In genomic region chr12:54004841-54005530, GRCh38 we compare ENCODE assay signal across 14 cellular contexts. TPM values are rescaled to one million over a fixed set of nuclear protein-coding genes. Genes with fewer than 3 reads are reported as not detected.
DNase-seq lines count a peak whose midpoint lies in the region; ATAC-seq, FAIRE-seq and TF ChIP-seq lines count a peak whose summit lies in the region.
"Had no signal": no experiment of that assay in that cellular context is flagged by ENCODE, and none has a peak within 500 bp of the region (broad histone marks: within the 10 kb centered on the region; RNA-seq: fewer than 3 reads in every experiment).

No MANE protein-coding gene starts in this region.

- no peaks in the 10 kb centered on the region for H3K9me1 ChIP-seq in K562 (ENCODE audit: control insufficient read depth, insufficient read depth, low read length)

- H3K79me2 ChIP-seq in K562 (ENCODE audit: control insufficient read depth, insufficient read depth, low read length): peaks cover 13% of the 10 kb centered on the region

- H3K36me3 ChIP-seq in K562 (ENCODE audit: control insufficient read depth, insufficient read depth, low read length): no peaks in the 10 kb centered on the region
- no peaks in the 10 kb centered on the region for H3K36me3 ChIP-seq in naive thymus-derived CD4-positive, alpha-beta T cell (ENCODE audit: control insufficient read depth in 2 of 3, insufficient read depth in 3 of 3, low read length in 3 of 3)
- H3K36me3 ChIP-seq in esophagus squamous epithelium: no peaks in the 10 kb centered on the region
- no peaks in the 10 kb centered on the region for H3K36me3 ChIP-seq in gastroesophageal sphincter

- peaks cover 100% of the 10 kb centered on the region for H3K27me3 Mint-ChIP-seq in stimulated activated naive CD8-positive, alpha-beta T cell treated with anti-CD3 and anti-CD28 coated beads, Interleukin-15, amount 100 ng/mL, for 72 hours
- peaks cover 86 to 97% (median 90%) of the 10 kb centered on the region in 5 donors for H3K27me3 Mint-ChIP-seq in naive thymus-derived CD4-positive, alpha-beta T cell

- intact Hi-C loops in K562 (cut with micrococcal nuclease) (loop anchor here (2.0 kb wide), 1 partner anchor 20 kb away; the partner anchor contains the start of gene HOXC10), esophagus squamous epithelium (cut with DNase I) (loop anchor here (5.0 kb wide), 1 partner anchor 197 kb away; no protein-coding TSS in a partner anchor)
- intact Hi-C loops in naive thymus-derived CD4-positive, alpha-beta T cell (cut with micrococcal nuclease): loop anchor here (5.0 to 10.0 kb wide), 2 partner anchors 132 to 370 kb away; no protein-coding TSS in a partner anchor

- H3K27ac Mint-ChIP-seq in stimulated activated naive CD8-positive, alpha-beta T cell treated with anti-CD3 and anti-CD28 coated beads, Interleukin-15, amount 100 ng/mL, for 72 hours: no peak overlapping the region
- H3K27ac Mint-ChIP-seq in naive thymus-derived CD4-positive, alpha-beta T cell: peak overlapping the region in 2 of 9 donors; percentile 6 to 42

- FAIRE-seq in K562 (lab: Jason Lieb, UNC): no peak

- no peaks in the 10 kb centered on the region for H3K9me3 Mint-ChIP-seq in stimulated activated naive CD8-positive, alpha-beta T cell treated with anti-CD3 and anti-CD28 coated beads, Interleukin-15, amount 100 ng/mL, for 72 hours
- H3K9me3 Mint-ChIP-seq in naive thymus-derived CD4-positive, alpha-beta T cell: peaks cover 0 to 2% (median 0%) of the 10 kb centered on the region in 11 donors

- 80% methylated on average over 24 of the region's 31 CpGs for WGBS in K562 (ENCODE audit: insufficient coverage, low coverage, missing lambda C conversion rate)
- WGBS in esophagus squamous epithelium, 2 donors: 32 to 34% methylated on average over 15 to 21 of the region's 31 CpGs
- 29 to 33% methylated on average over 6 to 14 of the region's 31 CpGs for WGBS in gastroesophageal sphincter (ENCODE audit: low coverage in 1 of 2), 2 donors

- no TSS peak for BruUV-seq in K562 (replicated peaks; lab: Mats Ljungman, UMichigan)

- POLR2A ChIA-PET in K562 (lab: Yijun Ruan, JAX): interaction anchor here (0.8 to 1.9 kb wide), 4 partner anchors 18 to 422 kb away, joined by 3 to 8 read pairs (median 4); no protein-coding TSS in a partner anchor
- POLR2A ChIA-PET in naive thymus-derived CD4-positive, alpha-beta T cell (lab: Charles Lee): interaction anchor here (0.7 kb wide), 1 partner anchor 211 kb away, joined by 3 read pairs; no protein-coding TSS in a partner anchor

- CTCF ChIA-PET in K562 (lab: Yijun Ruan, JAX; ENCODE audit: low intra/inter-chr PET ratio): interaction anchor here (0.6 to 3.0 kb wide), 14 partner anchors 13 to 212 kb away, joined by 3 to 42 read pairs (median 8); partner anchors contain the start of genes HOXC10 and HOXC5
- CTCF ChIA-PET in naive thymus-derived CD4-positive, alpha-beta T cell (lab: Charles Lee): interaction anchor here (1.7 to 7.0 kb wide), 5 partner anchors 186 to 209 kb away, joined by 6 to 71 read pairs (median 37); partner anchors contain the start of gene SMUG1

- no peak for TF ChIP-seq POLR2A in K562 (conservative IDR thresholded peaks at IDR 0.05)
- no peak for TF ChIP-seq POLR2A in esophagus squamous epithelium (IDR thresholded peaks at IDR 0.05)
- TF ChIP-seq POLR2A in gastroesophageal sphincter (IDR thresholded peaks at IDR 0.05): no peak

- H3K27me3 ChIP-seq in K562 (ENCODE audit: control insufficient read depth in 2 of 2, insufficient read depth in 2 of 2, low read length in 2 of 2) (no peaks in the 10 kb centered on the region), esophagus squamous epithelium (peaks cover 9 to 100% (median 65%) of the 10 kb centered on the region in 4 donors), gastroesophageal sphincter (peaks cover 99% of the 10 kb centered on the region), foreskin keratinocyte (no peaks in the 10 kb centered on the region)
- H3K27me3 ChIP-seq in naive thymus-derived CD4-positive, alpha-beta T cell (ENCODE audit: control insufficient read depth in 2 of 2, insufficient read depth in 2 of 2, low read length in 2 of 2): peaks cover 19 to 76% of the 10 kb centered on the region in 2 donors

- H3K4me3 Mint-ChIP-seq in stimulated activated naive CD8-positive, alpha-beta T cell treated with anti-CD3 and anti-CD28 coated beads, Interleukin-15, amount 100 ng/mL, for 72 hours: peak overlapping the region; percentile 2 to 6
- H3K4me3 Mint-ChIP-seq in naive thymus-derived CD4-positive, alpha-beta T cell: peak overlapping the region in 6 of 10 donors; percentile 15 to 91 (median 81)

- H4K20me1 ChIP-seq in K562 (replicated peaks; ENCODE audit: control insufficient read depth, insufficient read depth, low read length): no peaks in the 10 kb centered on the region; the same call in 1 of the 2 replicates

- peaks cover 42% of the 10 kb centered on the region for H3K4me1 Mint-ChIP-seq in stimulated activated naive CD8-positive, alpha-beta T cell treated with anti-CD3 and anti-CD28 coated beads, Interleukin-15, amount 100 ng/mL, for 72 hours
- peaks cover 6 to 48% (median 23%) of the 10 kb centered on the region in 7 donors for H3K4me1 Mint-ChIP-seq in naive thymus-derived CD4-positive, alpha-beta T cell

- no peaks in the 10 kb centered on the region for H3K36me3 Mint-ChIP-seq in naive thymus-derived CD4-positive, alpha-beta T cell

- H3K4me1 ChIP-seq in K562 (replicated peaks in 1 of 2; ENCODE audit: control insufficient read depth in 2 of 2, insufficient read depth in 2 of 2, low read length in 2 of 2) (peaks cover 21 to 52% of the 10 kb centered on the region in 2 experiments), esophagus squamous epithelium (peaks cover 16 to 37% (median 25%) of the 10 kb centered on the region in 3 donors), gastroesophageal sphincter (peaks cover 0 to 31% (median 18%) of the 10 kb centered on the region in 3 donors), foreskin keratinocyte (peaks cover 3% of the 10 kb centered on the region)
- H3K4me1 ChIP-seq in naive thymus-derived CD4-positive, alpha-beta T cell (ENCODE audit: control insufficient read depth in 2 of 2, insufficient read depth in 2 of 2, low read length in 2 of 2): peaks cover 12 to 22% of the 10 kb centered on the region in 2 donors

- no peak overlapping the region for H2AFZ ChIP-seq in K562 (ENCODE audit: low read depth, low read length)

- DNase-seq in stimulated activated naive CD8-positive, alpha-beta T cell treated with anti-CD3 and anti-CD28 coated beads, Interleukin-15, amount 100 ng/mL, for 72 hours: no peak
- DNase-seq in stimulated activated naive CD8-positive, alpha-beta T cell treated with anti-CD3 and anti-CD28 coated beads, Interleukin-15, Interleukin-2, amounts not matched to agents 100 U/mL and 50 U/mL, for 24 hours: no peak
- DNase-seq in K562 (ENCODE audit: extremely low read depth in 1 of 4, low spot score in 3 of 4) (no peak), esophagus squamous epithelium (lab: John Stamatoyannopoulos, UW) (no peak), foreskin keratinocyte (no peak)
- DNase-seq in naive thymus-derived CD4-positive, alpha-beta T cell: no peak
- DNase-seq: activated CD4-positive, alpha-beta T cell treated with anti-CD3 and anti-CD28 coated beads, Interleukin-2, amount 50 U/mL, for 4 hours; activated gamma-delta T cell; central memory CD4-positive, alpha-beta T cell; stimulated activated CD4-positive, alpha-beta T cell treated with anti-CD3 and anti-CD28 coated beads, Interleukin-4, amount 100 ng/mL, for 4 hours had no signal

- TF ChIP-seq EP300 in K562 (IDR thresholded peaks at IDR 0.05; ENCODE audit: low read length) (no peak), gastroesophageal sphincter (IDR thresholded peaks at IDR 0.05) (no peak)

- no peak for ATAC-seq in stimulated activated naive CD8-positive, alpha-beta T cell treated with anti-CD3 and anti-CD28 coated beads, Interleukin-15, amount 100 ng/mL, for 72 hours
- no peak for ATAC-seq in stimulated activated naive CD8-positive, alpha-beta T cell treated with anti-CD3 and anti-CD28 coated beads, Interleukin-15, Interleukin-2, amounts not matched to agents 100 U/mL and 50 U/mL, for 24 hours
- ATAC-seq in K562 (no peak), gastroesophageal sphincter (no peak), HG02759 (IDR thresholded peaks at IDR 0.05; ENCODE audit: unreplicated experiment) (no peak), foreskin keratinocyte (no peak)
- ATAC-seq in naive thymus-derived CD4-positive, alpha-beta T cell: no peak

- TF ChIP-seq CTCF in K562 (IDR thresholded peaks at IDR 0.05 in 2 of 3, conservative IDR thresholded peaks at IDR 0.05 in 1 of 3; ENCODE audit: insufficient read depth in 2 of 3, low read depth in 1 of 3, low read length in 3 of 3) (no peak), esophagus squamous epithelium (IDR thresholded peaks at IDR 0.05) (no peak), gastroesophageal sphincter (IDR thresholded peaks at IDR 0.05) (no peak), foreskin keratinocyte (conservative IDR thresholded peaks at IDR 0.05) (no peak)

- no peak overlapping the region for H3K9ac ChIP-seq in K562 (ENCODE audit: insufficient read depth in 1 of 2, low read depth in 2 of 2, low read length in 2 of 2)

- H3K4me2 ChIP-seq in K562 (ENCODE audit: insufficient read depth, low read length): no peak overlapping the region

- no peak for TF ChIP-seq RAD21 in K562 (CRISPR knock-in tag; conservative IDR thresholded peaks at IDR 0.05 in 1 of 2, IDR thresholded peaks at IDR 0.05 in 1 of 2)

- H3K27ac ChIP-seq in K562 (ENCODE audit: extremely low read depth, low read depth, low read length) (no peak overlapping the region), esophagus squamous epithelium (no peak overlapping the region), gastroesophageal sphincter (no peak overlapping the region), foreskin keratinocyte (no peak overlapping the region)
- no peak overlapping the region for H3K27ac ChIP-seq in naive thymus-derived CD4-positive, alpha-beta T cell (ENCODE audit: low read depth, low read length)

- H3K9me3 ChIP-seq in K562 (replicated peaks; ENCODE audit: control insufficient read depth, insufficient read depth, low read depth, low read length) (no peaks in the 10 kb centered on the region), esophagus squamous epithelium (no peaks in the 10 kb centered on the region), gastroesophageal sphincter (no peaks in the 10 kb centered on the region)
- H3K9me3 ChIP-seq in naive thymus-derived CD4-positive, alpha-beta T cell (ENCODE audit: control insufficient read depth in 2 of 3, low read length in 3 of 3): no peaks in the 10 kb centered on the region

- in situ Hi-C loops in K562 (cut with MboI): no loop called here

- H3K4me3 ChIP-seq in K562: no peak overlapping the region
- H3K4me3 ChIP-seq in naive thymus-derived CD4-positive, alpha-beta T cell (ENCODE audit: low read length): no peak overlapping the region
- no peak overlapping the region for H3K4me3 ChIP-seq in esophagus squamous epithelium
- no peak overlapping the region for H3K4me3 ChIP-seq in gastroesophageal sphincter

RNA-seq across cellular contexts. Expression of gene HOXC8, which starts 3.8 kb away (rescaled TPM):
- 6.6 and 8.3 TPM in 2 replicates for total RNA-seq in K562 (2011; cell fraction: chromatin; rRNA removed; ENCODE audit: low replicate concordance)
- total RNA-seq in K562 (2011; cell fraction: nucleolus; rRNA removed): 2.4 and 3.2 TPM in 2 replicates
- 2.1 and 2.4 TPM in 2 replicates for total RNA-seq in K562 (2011; cell fraction: nucleoplasm; rRNA removed)
- 0.32 and 0.57 TPM in 2 replicates for total RNA-seq in K562 (2014; rRNA removed)
- total RNA-seq in K562 (2014; rRNA removed; fragmentation: Illumina TruSeq; extraction: Trizol): 0.62 and 0.80 TPM in 2 replicates
- 0.53 and 0.76 TPM in 2 replicates for total RNA-seq in K562 (2015; rRNA removed; fragmentation: Illumina TruSeq; extraction: Trizol)
- total RNA-seq in K562 (2021): 0.72 and 0.95 TPM in 2 replicates
- 0.57 TPM in 2 replicates for polyA plus RNA-seq in K562 (2011; rRNA removed)
- 0.29 and 0.31 TPM in 2 replicates for polyA plus RNA-seq in K562 (2011; cell fraction: cytosol; rRNA removed)
- polyA plus RNA-seq in K562 (2011; cell fraction: nucleus; rRNA removed): 1.9 and 3.0 TPM in 2 replicates
- 0.62 and 1.4 TPM in 2 replicates for polyA plus RNA-seq in K562 (2012)
- polyA plus RNA-seq in K562 (2014; fragmentation: Illumina TruSeq; extraction: Trizol): 1.3 and 1.4 TPM in 2 replicates
- under 1 TPM; 0.20 to 0.21 TPM for polyA plus RNA-seq in K562 (2014; fragmentation: Nextera tagmentation; extraction: Ambion mirVana)
- polyA plus RNA-seq in K562 (2014; rRNA removed): 0.94 and 1.1 TPM in 2 replicates
- polyA minus RNA-seq in K562 (2011; rRNA and poly(A)+ RNA removed): 0.11 and 0.42 TPM in 2 replicates
- not detected in 2 replicates for polyA minus RNA-seq in K562 (2011; cell fraction: cytosol; rRNA and poly(A)+ RNA removed)
- 0.81 and 0.89 TPM in 2 replicates for polyA minus RNA-seq in K562 (2011; cell fraction: nucleus; rRNA and poly(A)+ RNA removed)
- not detected for total RNA-seq in naive thymus-derived CD4-positive, alpha-beta T cell
- not detected for polyA plus RNA-seq in naive thymus-derived CD4-positive, alpha-beta T cell
- under 1 TPM in 1 of 4 donors, not detected in 3; 0.70 TPM for total RNA-seq in esophagus squamous epithelium
- total RNA-seq in gastroesophageal sphincter: under 1 TPM in 2 of 4 donors, not detected in 2; 0.15 to 0.40 TPM
- 1.3 and 2.0 TPM in 2 replicates for total RNA-seq in foreskin keratinocyte
- 1.2 and 2.0 TPM in 2 replicates for polyA plus RNA-seq in foreskin keratinocyte
- total RNA-seq: T-helper 2 cell treated with Interferon-gamma antibody and Interleukin-4, amounts not matched to agents 100 ng/mL and 5 ng/mL, for 36 hours had no signal

RNA-seq across cellular contexts. Expression of gene HOXC9, which starts 5.0 kb away (rescaled TPM):
- total RNA-seq in K562 (2011; cell fraction: chromatin; rRNA removed; ENCODE audit: low replicate concordance): 7.4 and 10.3 TPM in 2 replicates
- total RNA-seq in K562 (2011; cell fraction: nucleolus; rRNA removed): 2.7 and 2.9 TPM in 2 replicates
- 2.9 and 3.5 TPM in 2 replicates for total RNA-seq in K562 (2011; cell fraction: nucleoplasm; rRNA removed)
- total RNA-seq in K562 (2014; rRNA removed): 10.5 and 13.9 TPM in 2 replicates
- 5.7 and 8.0 TPM in 2 replicates for total RNA-seq in K562 (2014; rRNA removed; fragmentation: Illumina TruSeq; extraction: Trizol)
- 10.4 and 10.9 TPM in 2 replicates for total RNA-seq in K562 (2015; rRNA removed; fragmentation: Illumina TruSeq; extraction: Trizol)
- 9.3 and 9.9 TPM in 2 replicates for total RNA-seq in K562 (2021)
- polyA plus RNA-seq in K562 (2011; rRNA removed): 1.1 and 1.7 TPM in 2 replicates
- 3.4 and 8.0 TPM in 2 replicates for polyA plus RNA-seq in K562 (2011; cell fraction: cytosol; rRNA removed)
- 6.2 and 13.4 TPM in 2 replicates for polyA plus RNA-seq in K562 (2011; cell fraction: nucleus; rRNA removed)
- 8.6 and 12.0 TPM in 2 replicates for polyA plus RNA-seq in K562 (2012)
- 8.8 and 9.9 TPM in 2 replicates for polyA plus RNA-seq in K562 (2014; fragmentation: Illumina TruSeq; extraction: Trizol)
- polyA plus RNA-seq in K562 (2014; fragmentation: Nextera tagmentation; extraction: Ambion mirVana): 1 to 10 TPM; 1.9 to 2.2 TPM
- 5.1 and 10.4 TPM in 2 replicates for polyA plus RNA-seq in K562 (2014; rRNA removed)
- polyA minus RNA-seq in K562 (2011; rRNA and poly(A)+ RNA removed): 0.57 and 1.2 TPM in 2 replicates
- 1.7 and 2.6 TPM in 2 replicates for polyA minus RNA-seq in K562 (2011; cell fraction: cytosol; rRNA and poly(A)+ RNA removed)
- 1.8 and 1.9 TPM in 2 replicates for polyA minus RNA-seq in K562 (2011; cell fraction: nucleus; rRNA and poly(A)+ RNA removed)
- total RNA-seq in naive thymus-derived CD4-positive, alpha-beta T cell: not detected
- not detected for polyA plus RNA-seq in naive thymus-derived CD4-positive, alpha-beta T cell
- 1 to 10 TPM in 1 of 4 donors, not detected in 3; 1.5 TPM for total RNA-seq in esophagus squamous epithelium
- total RNA-seq in gastroesophageal sphincter: not detected
- 4.3 and 5.5 TPM in 2 replicates for total RNA-seq in foreskin keratinocyte
- 7.0 and 9.0 TPM in 2 replicates for polyA plus RNA-seq in foreskin keratinocyte
- total RNA-seq: T-helper 2 cell treated with Interferon-gamma antibody and Interleukin-4, amounts not matched to agents 100 ng/mL and 5 ng/mL, for 36 hours had no signal

RNA-seq across cellular contexts. Expression of gene HOXC10, which starts 20.0 kb away (rescaled TPM):
- 0.25 TPM in 1 of 2 replicates, not detected in the other for total RNA-seq in K562 (2011; cell fraction: chromatin; rRNA removed; ENCODE audit: low replicate concordance)
- total RNA-seq in K562 (2011; cell fraction: nucleolus; rRNA removed): 0.53 TPM in 1 of 2 replicates, not detected in the other
- total RNA-seq in K562 (2011; cell fraction: nucleoplasm; rRNA removed): 0.46 TPM in 1 of 2 replicates, not detected in the other
- total RNA-seq in K562 (2014; rRNA removed): 0.08 and 0.14 TPM in 2 replicates
- not detected in 2 replicates for total RNA-seq in K562 (2014; rRNA removed; fragmentation: Illumina TruSeq; extraction: Trizol)
- 0.23 TPM in 1 of 2 replicates, not detected in the other for total RNA-seq in K562 (2015; rRNA removed; fragmentation: Illumina TruSeq; extraction: Trizol)
- total RNA-seq in K562 (2021): 0.35 and 0.69 TPM in 2 replicates
- 0.08 and 0.13 TPM in 2 replicates for polyA plus RNA-seq in K562 (2011; rRNA removed)
- polyA plus RNA-seq in K562 (2011; cell fraction: cytosol; rRNA removed): 0.15 and 0.33 TPM in 2 replicates
- polyA plus RNA-seq in K562 (2011; cell fraction: nucleus; rRNA removed): 0.21 TPM in 1 of 2 replicates, not detected in the other
- 0.64 and 0.75 TPM in 2 replicates for polyA plus RNA-seq in K562 (2012)
- polyA plus RNA-seq in K562 (2014; fragmentation: Illumina TruSeq; extraction: Trizol): 0.37 and 0.77 TPM in 2 replicates
- polyA plus RNA-seq in K562 (2014; fragmentation: Nextera tagmentation; extraction: Ambion mirVana): under 1 TPM; 0.25 to 0.42 TPM
- 0.63 and 0.73 TPM in 2 replicates for polyA plus RNA-seq in K562 (2014; rRNA removed)
- 0.24 TPM in 1 of 2 replicates, not detected in the other for polyA minus RNA-seq in K562 (2011; rRNA and poly(A)+ RNA removed)
- 0.64 and 1.6 TPM in 2 replicates for polyA minus RNA-seq in K562 (2011; cell fraction: cytosol; rRNA and poly(A)+ RNA removed)
- 0.67 TPM in 2 replicates for polyA minus RNA-seq in K562 (2011; cell fraction: nucleus; rRNA and poly(A)+ RNA removed)
- not detected for total RNA-seq in naive thymus-derived CD4-positive, alpha-beta T cell
- not detected for polyA plus RNA-seq in naive thymus-derived CD4-positive, alpha-beta T cell
- 1 to 10 TPM in 1 of 4 donors, under 1 TPM in 1, not detected in 2; 0.31 to 1.3 TPM for total RNA-seq in esophagus squamous epithelium
- total RNA-seq in gastroesophageal sphincter: not detected
- total RNA-seq in foreskin keratinocyte: 19.6 and 23.0 TPM in 2 replicates
- 31.8 and 32.0 TPM in 2 replicates for polyA plus RNA-seq in foreskin keratinocyte
- total RNA-seq: T-helper 2 cell treated with Interferon-gamma antibody and Interleukin-4, amounts not matched to agents 100 ng/mL and 5 ng/mL, for 36 hours had no signal

RNA-seq across cellular contexts. Expression of gene HOXC6, which starts 23.3 kb away (rescaled TPM):
- total RNA-seq in K562 (2011; cell fraction: chromatin; rRNA removed; ENCODE audit: low replicate concordance): 7.1 and 7.3 TPM in 2 replicates
- 2.8 and 3.0 TPM in 2 replicates for total RNA-seq in K562 (2011; cell fraction: nucleolus; rRNA removed)
- total RNA-seq in K562 (2011; cell fraction: nucleoplasm; rRNA removed): 3.9 and 4.4 TPM in 2 replicates
- total RNA-seq in K562 (2014; rRNA removed) (0.73 and 1.00 TPM in 2 replicates), K562 (2014; rRNA removed; fragmentation: Illumina TruSeq; extraction: Trizol) (0.57 and 1.0 TPM in 2 replicates), K562 (2015; rRNA removed; fragmentation: Illumina TruSeq; extraction: Trizol) (1.4 TPM in 2 replicates), K562 (2021) (3.2 and 4.0 TPM in 2 replicates), esophagus squamous epithelium (1 to 10 TPM in 1 of 4 donors, under 1 TPM in 2, not detected in 1; 0.21 to 1.1 (median 0.30) TPM), gastroesophageal sphincter (under 1 TPM in 1 of 4 donors, not detected in 3; 0.50 TPM), foreskin keratinocyte (3.9 and 4.3 TPM in 2 replicates)
- polyA plus RNA-seq in K562 (2011; rRNA removed) (2.0 and 2.8 TPM in 2 replicates), K562 (2014; fragmentation: Illumina TruSeq; extraction: Trizol) (3.4 and 3.5 TPM in 2 replicates), K562 (2014; fragmentation: Nextera tagmentation; extraction: Ambion mirVana) (under 1 TPM; 0.06 to 0.13 TPM), K562 (2014; rRNA removed) (2.3 and 3.5 TPM in 2 replicates), foreskin keratinocyte (6.1 and 6.4 TPM in 2 replicates)
- 1.5 and 1.8 TPM in 2 replicates for polyA plus RNA-seq in K562 (2011; cell fraction: cytosol; rRNA removed)
- polyA plus RNA-seq in K562 (2011; cell fraction: nucleus; rRNA removed): 4.0 and 6.5 TPM in 2 replicates
- 2.8 and 3.8 TPM in 2 replicates for polyA plus RNA-seq in K562 (2012)
- 1.2 and 1.4 TPM in 2 replicates for polyA minus RNA-seq in K562 (2011; rRNA and poly(A)+ RNA removed)
- 0.64 and 0.76 TPM in 2 replicates for polyA minus RNA-seq in K562 (2011; cell fraction: cytosol; rRNA and poly(A)+ RNA removed)
- 0.94 and 2.2 TPM in 2 replicates for polyA minus RNA-seq in K562 (2011; cell fraction: nucleus; rRNA and poly(A)+ RNA removed)
- not detected for total RNA-seq in naive thymus-derived CD4-positive, alpha-beta T cell
- not detected for polyA plus RNA-seq in naive thymus-derived CD4-positive, alpha-beta T cell
- total RNA-seq: T-helper 2 cell treated with Interferon-gamma antibody and Interleukin-4, amounts not matched to agents 100 ng/mL and 5 ng/mL, for 36 hours had no signal

RNA-seq across cellular contexts. Expression of gene HOXC5, which starts 27.9 kb away (rescaled TPM):
- total RNA-seq in K562 (2011; cell fraction: chromatin; rRNA removed; ENCODE audit: low replicate concordance): 1.7 and 1.9 TPM in 2 replicates
- 0.83 and 0.92 TPM in 2 replicates for total RNA-seq in K562 (2011; cell fraction: nucleolus; rRNA removed)
- total RNA-seq in K562 (2011; cell fraction: nucleoplasm; rRNA removed): 0.44 and 1.3 TPM in 2 replicates
- 0.18 and 0.53 TPM in 2 replicates for total RNA-seq in K562 (2014; rRNA removed)
- total RNA-seq in K562 (2014; rRNA removed; fragmentation: Illumina TruSeq; extraction: Trizol): not detected in 2 replicates
- total RNA-seq in K562 (2015; rRNA removed; fragmentation: Illumina TruSeq; extraction: Trizol): 0.14 TPM in 1 of 2 replicates, not detected in the other
- total RNA-seq in K562 (2021): 0.31 and 0.40 TPM in 2 replicates
- polyA plus RNA-seq in K562 (2011; rRNA removed): not detected in 2 replicates
- polyA plus RNA-seq in K562 (2011; cell fraction: cytosol; rRNA removed): not detected in 2 replicates
- 0.07 and 0.46 TPM in 2 replicates for polyA plus RNA-seq in K562 (2011; cell fraction: nucleus; rRNA removed)
- polyA plus RNA-seq in K562 (2012): 0.11 TPM in 1 of 2 replicates, not detected in the other
- 0.10 TPM in 1 of 2 replicates, not detected in the other for polyA plus RNA-seq in K562 (2014; fragmentation: Illumina TruSeq; extraction: Trizol)
- not detected for polyA plus RNA-seq in K562 (2014; fragmentation: Nextera tagmentation; extraction: Ambion mirVana)
- polyA plus RNA-seq in K562 (2014; rRNA removed): 0.44 TPM in 1 of 2 replicates, not detected in the other
- polyA minus RNA-seq in K562 (2011; rRNA and poly(A)+ RNA removed): not detected in 2 replicates
- polyA minus RNA-seq in K562 (2011; cell fraction: cytosol; rRNA and poly(A)+ RNA removed): not detected in 2 replicates
- polyA minus RNA-seq in K562 (2011; cell fraction: nucleus; rRNA and poly(A)+ RNA removed): 0.22 and 0.40 TPM in 2 replicates
- not detected for total RNA-seq in naive thymus-derived CD4-positive, alpha-beta T cell
- not detected for polyA plus RNA-seq in naive thymus-derived CD4-positive, alpha-beta T cell
- total RNA-seq in esophagus squamous epithelium: 1 to 10 TPM in 1 of 4 donors, under 1 TPM in 1, not detected in 2; 0.31 to 1.1 TPM
- total RNA-seq in gastroesophageal sphincter: 1 to 10 TPM in 2 of 4 donors, under 1 TPM in 1, not detected in 1; 0.31 to 3.3 (median 1.3) TPM
- total RNA-seq in foreskin keratinocyte: 0.67 and 0.85 TPM in 2 replicates
- 0.75 and 0.93 TPM in 2 replicates for polyA plus RNA-seq in foreskin keratinocyte
- total RNA-seq: T-helper 2 cell treated with Interferon-gamma antibody and Interleukin-4, amounts not matched to agents 100 ng/mL and 5 ng/mL, for 36 hours had no signal
- polyA plus RNA-seq: BJ had no signal
